In the genomic region with DNA sequence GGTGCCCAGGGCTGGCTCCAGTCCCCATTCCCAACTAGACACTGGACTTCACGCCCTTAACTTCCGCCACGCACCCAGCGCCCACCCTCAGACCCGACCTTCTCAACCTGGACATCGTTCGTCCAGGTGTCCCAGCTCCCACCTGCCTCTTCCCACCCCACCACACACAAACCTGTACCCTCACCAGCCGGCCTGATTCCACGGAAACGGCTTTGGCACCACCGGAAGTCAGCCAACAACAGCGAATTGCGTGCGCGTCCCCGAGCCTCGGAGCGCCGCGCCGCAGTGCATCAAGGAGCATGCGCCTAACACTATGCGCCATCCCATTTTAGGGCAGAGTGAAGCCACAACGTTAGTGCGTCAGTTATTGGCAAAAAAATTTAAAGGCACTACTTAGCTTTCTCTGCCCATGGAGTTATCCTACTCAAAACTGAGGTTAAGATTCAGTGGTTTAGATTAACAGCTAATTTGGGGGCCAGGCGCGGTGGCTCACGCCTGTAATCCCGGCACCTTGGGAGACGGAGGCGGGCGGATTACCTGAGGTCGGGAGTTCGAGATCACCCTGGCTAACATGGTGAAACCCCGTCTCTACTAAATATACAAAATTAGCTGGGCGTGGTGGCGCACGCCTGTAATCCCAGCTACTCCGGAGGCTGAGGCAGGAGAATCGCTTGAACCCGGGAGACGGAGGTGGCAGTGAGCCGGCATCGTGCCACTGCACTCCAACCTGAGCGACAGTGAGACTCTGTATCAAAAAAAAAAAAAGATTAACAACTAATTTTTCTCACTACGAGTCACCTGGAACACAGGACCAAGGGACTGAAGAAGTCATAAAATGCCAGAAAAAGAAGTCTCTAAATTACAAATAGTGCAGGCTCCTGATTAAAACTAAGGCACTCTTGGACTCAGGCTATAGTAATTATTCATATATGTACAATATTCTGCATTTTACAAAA, we compare ENCODE assay signal across 1 cellular context.
TF ChIP-seq lines count a peak whose summit lies in the region.

A gene with protein sequence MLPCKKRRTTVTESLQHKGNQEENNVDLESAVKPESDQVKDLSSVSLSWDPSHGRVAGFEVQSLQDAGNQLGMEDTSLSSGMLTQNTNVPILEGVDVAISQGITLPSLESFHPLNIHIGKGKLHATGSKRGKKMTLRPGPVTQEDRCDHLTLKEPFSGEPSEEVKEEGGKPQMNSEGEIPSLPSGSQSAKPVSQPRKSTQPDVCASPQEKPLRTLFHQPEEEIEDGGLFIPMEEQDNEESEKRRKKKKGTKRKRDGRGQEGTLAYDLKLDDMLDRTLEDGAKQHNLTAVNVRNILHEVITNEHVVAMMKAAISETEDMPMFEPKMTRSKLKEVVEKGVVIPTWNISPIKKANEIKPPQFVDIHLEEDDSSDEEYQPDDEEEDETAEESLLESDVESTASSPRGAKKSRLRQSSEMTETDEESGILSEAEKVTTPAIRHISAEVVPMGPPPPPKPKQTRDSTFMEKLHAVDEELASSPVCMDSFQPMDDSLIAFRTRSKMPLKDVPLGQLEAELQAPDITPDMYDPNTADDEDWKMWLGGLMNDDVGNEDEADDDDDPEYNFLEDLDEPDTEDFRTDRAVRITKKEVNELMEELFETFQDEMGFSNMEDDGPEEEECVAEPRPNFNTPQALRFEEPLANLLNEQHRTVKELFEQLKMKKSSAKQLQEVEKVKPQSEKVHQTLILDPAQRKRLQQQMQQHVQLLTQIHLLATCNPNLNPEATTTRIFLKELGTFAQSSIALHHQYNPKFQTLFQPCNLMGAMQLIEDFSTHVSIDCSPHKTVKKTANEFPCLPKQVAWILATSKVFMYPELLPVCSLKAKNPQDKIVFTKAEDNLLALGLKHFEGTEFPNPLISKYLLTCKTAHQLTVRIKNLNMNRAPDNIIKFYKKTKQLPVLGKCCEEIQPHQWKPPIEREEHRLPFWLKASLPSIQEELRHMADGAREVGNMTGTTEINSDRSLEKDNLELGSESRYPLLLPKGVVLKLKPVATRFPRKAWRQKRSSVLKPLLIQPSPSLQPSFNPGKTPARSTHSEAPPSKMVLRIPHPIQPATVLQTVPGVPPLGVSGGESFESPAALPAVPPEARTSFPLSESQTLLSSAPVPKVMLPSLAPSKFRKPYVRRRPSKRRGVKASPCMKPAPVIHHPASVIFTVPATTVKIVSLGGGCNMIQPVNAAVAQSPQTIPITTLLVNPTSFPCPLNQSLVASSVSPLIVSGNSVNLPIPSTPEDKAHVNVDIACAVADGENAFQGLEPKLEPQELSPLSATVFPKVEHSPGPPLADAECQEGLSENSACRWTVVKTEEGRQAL (N-terminal part only) (minus strand): TSS at position 240 of the 956 bp plus-strand sequence. CDS start 3,434 bp downstream, outside the sequence.

TF ChIP-seq in HepG2, 621 proteins besides CTCF, POLR2A, EP300 and RAD21 (continued from another document):
- TF ChIP-seq, protein P1, sequence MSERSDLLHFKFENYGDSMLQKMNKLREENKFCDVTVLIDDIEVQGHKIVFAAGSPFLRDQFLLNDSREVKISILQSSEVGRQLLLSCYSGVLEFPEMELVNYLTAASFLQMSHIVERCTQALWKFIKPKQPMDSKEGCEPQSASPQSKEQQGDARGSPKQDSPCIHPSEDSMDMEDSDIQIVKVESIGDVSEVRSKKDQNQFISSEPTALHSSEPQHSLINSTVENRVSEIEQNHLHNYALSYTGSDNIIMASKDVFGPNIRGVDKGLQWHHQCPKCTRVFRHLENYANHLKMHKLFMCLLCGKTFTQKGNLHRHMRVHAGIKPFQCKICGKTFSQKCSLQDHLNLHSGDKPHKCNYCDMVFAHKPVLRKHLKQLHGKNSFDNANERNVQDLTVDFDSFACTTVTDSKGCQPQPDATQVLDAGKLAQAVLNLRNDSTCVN (CRISPR knock-in tag; IDR thresholded peaks at IDR 0.05; ENCODE audit: borderline replicate concordance): no peak
- TF ChIP-seq RBM39 (IDR thresholded peaks at IDR 0.05; ENCODE audit: low read depth, low read length, poor library complexity, severe bottlenecking): no peak
